21 cellular contexts compared by ENCODE assay signal in the genomic region with DNA sequence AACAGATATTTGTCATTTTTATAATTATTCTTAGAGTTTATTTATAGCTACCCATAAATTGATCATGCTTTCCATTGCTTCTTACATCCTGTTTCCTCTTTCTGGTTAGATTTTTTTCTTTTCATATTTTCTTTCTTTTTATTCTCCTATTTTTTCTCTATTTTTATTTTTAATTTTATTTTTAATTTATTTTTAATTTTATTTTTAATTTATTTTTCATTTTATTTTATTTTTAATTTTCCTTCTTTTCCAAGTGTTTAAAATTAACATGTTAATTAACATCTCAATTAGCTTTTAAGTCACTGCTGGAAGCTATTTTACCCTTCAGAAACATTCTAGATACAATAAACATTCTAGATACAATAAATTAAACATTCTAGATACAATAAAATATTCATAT.
DNase-seq lines count a peak whose midpoint lies in the region; ATAC-seq, FAIRE-seq and TF ChIP-seq lines count a peak whose summit lies in the region.
"Had no signal": no experiment of that assay in that cellular context is flagged by ENCODE, and none has a peak within 500 bp of the region (broad histone marks: within the 10 kb centered on the region; RNA-seq: fewer than 3 reads in every experiment).

No MANE protein-coding gene starts in this region.

- H3K27me3 ChIP-seq in pancreas: no peaks in the 10 kb centered on the region
- no peaks in the 10 kb centered on the region for H3K27me3 ChIP-seq in endodermal cell (ENCODE audit: control insufficient read depth, insufficient read depth, low read length, poor library complexity, severe bottlenecking)
- H3K27me3 ChIP-seq: BE2C had no signal

- H3K27ac ChIP-seq in SK-N-MC (no peak overlapping the region), pancreas (no peak overlapping the region), endodermal cell (ENCODE audit: low read depth, low read length) (no peak overlapping the region)
- H3K27ac ChIP-seq: GM23248 had no signal

- H3K4me3 ChIP-seq in SK-N-MC (peak overlapping the region; percentile 65; the same call in 1 of the 2 replicates), pancreas (no peak overlapping the region), endodermal cell (ENCODE audit: low read length) (no peak overlapping the region)
- H3K4me3 ChIP-seq: GM23248, HAP-1 had no signal

- H3K4me1 Mint-ChIP-seq in natural killer cell: no peaks in the 10 kb centered on the region
- no peaks in the 10 kb centered on the region for H3K4me1 Mint-ChIP-seq in stimulated activated naive B cell treated with anti-CD40 and anti-IgM and Interleukin-4, amounts not matched to agents 10 μg/mL and 1 μg/mL and 100 μg/mL, for 72 hours
- H3K4me1 Mint-ChIP-seq in endodermal cell: no peaks in the 10 kb centered on the region
- H3K4me1 Mint-ChIP-seq: CD4-positive, CD25-positive, alpha-beta regulatory T cell; CD8-positive, alpha-beta memory T cell had no signal

- no peak overlapping the region for H3K4me3 Mint-ChIP-seq in natural killer cell
- H3K4me3 Mint-ChIP-seq in stimulated activated naive B cell treated with anti-CD40 and anti-IgM and Interleukin-4, amounts not matched to agents 10 μg/mL and 1 μg/mL and 100 μg/mL, for 72 hours: no peak overlapping the region
- no peak overlapping the region for H3K4me3 Mint-ChIP-seq in endodermal cell
- H3K4me3 Mint-ChIP-seq: CD4-positive, CD25-positive, alpha-beta regulatory T cell; CD8-positive, alpha-beta memory T cell had no signal

- no peak for DNase-seq in SK-N-MC (ENCODE audit: low read depth, low spot score)
- DNase-seq in pancreas: no peak
- no peak for DNase-seq in natural killer cell
- DNase-seq in stimulated activated naive B cell treated with anti-CD40 and anti-IgM and Interleukin-4, amounts not matched to agents 10 μg/mL and 1 μg/mL and 100 μg/mL, for 72 hours: no peak
- DNase-seq in endodermal cell: no peak
- DNase-seq: ACHN; BE2C; C1 segment of cervical spinal cord; CD4-positive, CD25-positive, alpha-beta regulatory T cell; CD8-positive, alpha-beta memory T cell; COR-L47; DMS 273 treated with DMSO at 0.1 percent for 48 hours; DMS53; DND-41; EL; GM23248 had no signal

- H3K9me3 Mint-ChIP-seq in natural killer cell (peaks cover 2% of the 10 kb centered on the region in 2 donors), endodermal cell (no peaks in the 10 kb centered on the region)
- peaks cover 0 to 4% of the 10 kb centered on the region in 2 donors for H3K9me3 Mint-ChIP-seq in stimulated activated naive B cell treated with anti-CD40 and anti-IgM and Interleukin-4, amounts not matched to agents 10 μg/mL and 1 μg/mL and 100 μg/mL, for 72 hours

- H3K4me1 ChIP-seq in pancreas (no peaks in the 10 kb centered on the region), endodermal cell (ENCODE audit: control insufficient read depth, insufficient read depth, low read length) (no peaks in the 10 kb centered on the region)
- H3K4me1 ChIP-seq: BE2C, HAP-1 had no signal

- FAIRE-seq in endometrium (lab: Jason Lieb, UNC) (peak; percentile 78), pancreas (lab: Jason Lieb, UNC) (peak; percentile 54)
- FAIRE-seq: GM12891, GM18507, HepG2 had no signal

- H3K9ac ChIP-seq in SK-N-MC (ENCODE audit: insufficient read length) (no peak overlapping the region), endodermal cell (ENCODE audit: extremely low read depth, low read length, poor library complexity, severe bottlenecking) (no peak overlapping the region)
- H3K9ac ChIP-seq: GM23248 had no signal

- intact Hi-C loops in pancreas (cut with DNase I) (no loop called here), natural killer cell (cut with micrococcal nuclease) (no loop called here)

- peaks cover 13 to 19% of the 10 kb centered on the region in 2 donors for H3K27me3 Mint-ChIP-seq in natural killer cell (ENCODE audit: low read depth in 2 of 2)
- H3K27me3 Mint-ChIP-seq in stimulated activated naive B cell treated with anti-CD40 and anti-IgM and Interleukin-4, amounts not matched to agents 10 μg/mL and 1 μg/mL and 100 μg/mL, for 72 hours: peaks cover 4 to 7% of the 10 kb centered on the region in 2 donors
- H3K27me3 Mint-ChIP-seq in endodermal cell (ENCODE audit: insufficient read depth): no peaks in the 10 kb centered on the region
- H3K27me3 Mint-ChIP-seq: CD4-positive, CD25-positive, alpha-beta regulatory T cell had no signal

- H3K27ac Mint-ChIP-seq in natural killer cell (no peak overlapping the region), endodermal cell (no peak overlapping the region)
- H3K27ac Mint-ChIP-seq in stimulated activated naive B cell treated with anti-CD40 and anti-IgM and Interleukin-4, amounts not matched to agents 10 μg/mL and 1 μg/mL and 100 μg/mL, for 72 hours: no peak overlapping the region
- H3K27ac Mint-ChIP-seq: CD4-positive, CD25-positive, alpha-beta regulatory T cell; CD8-positive, alpha-beta memory T cell had no signal

- H3K36me3 ChIP-seq in SK-N-MC (ENCODE audit: insufficient read depth, low read length) (no peaks in the 10 kb centered on the region), pancreas (no peaks in the 10 kb centered on the region), endodermal cell (ENCODE audit: control insufficient read depth, insufficient read depth, low read length) (no peaks in the 10 kb centered on the region)
- H3K36me3 ChIP-seq: BE2C, HAP-1 had no signal

- no peak for ATAC-seq in pancreas
- no peak for ATAC-seq in natural killer cell
- no peak for ATAC-seq in stimulated activated naive B cell treated with anti-CD40 and anti-IgM and Interleukin-4, amounts not matched to agents 10 μg/mL and 1 μg/mL and 100 μg/mL, for 72 hours (replicated peaks)
- ATAC-seq: HepG2 had no signal

- no peaks in the 10 kb centered on the region for H3K9me3 ChIP-seq in SK-N-MC (ENCODE audit: low read depth, low read length)
- H3K9me3 ChIP-seq in pancreas: no peaks in the 10 kb centered on the region
- H3K9me3 ChIP-seq in endodermal cell (ENCODE audit: control insufficient read depth, low read length): no peaks in the 10 kb centered on the region
- H3K9me3 ChIP-seq: BE2C, HAP-1 had no signal

- TF ChIP-seq CTCF in pancreas (IDR thresholded peaks at IDR 0.05) (no peak), natural killer cell (IDR thresholded peaks at IDR 0.05) (no peak), endodermal cell (conservative IDR thresholded peaks at IDR 0.05) (no peak)

- H3K36me3 Mint-ChIP-seq in natural killer cell (no peaks in the 10 kb centered on the region), endodermal cell (ENCODE audit: low read depth) (no peaks in the 10 kb centered on the region)
- H3K36me3 Mint-ChIP-seq in stimulated activated naive B cell treated with anti-CD40 and anti-IgM and Interleukin-4, amounts not matched to agents 10 μg/mL and 1 μg/mL and 100 μg/mL, for 72 hours: no peaks in the 10 kb centered on the region
- H3K36me3 Mint-ChIP-seq: CD4-positive, CD25-positive, alpha-beta regulatory T cell; CD8-positive, alpha-beta memory T cell had no signal
